ENCODE assay signal across 8 cellular contexts in the genomic region with DNA sequence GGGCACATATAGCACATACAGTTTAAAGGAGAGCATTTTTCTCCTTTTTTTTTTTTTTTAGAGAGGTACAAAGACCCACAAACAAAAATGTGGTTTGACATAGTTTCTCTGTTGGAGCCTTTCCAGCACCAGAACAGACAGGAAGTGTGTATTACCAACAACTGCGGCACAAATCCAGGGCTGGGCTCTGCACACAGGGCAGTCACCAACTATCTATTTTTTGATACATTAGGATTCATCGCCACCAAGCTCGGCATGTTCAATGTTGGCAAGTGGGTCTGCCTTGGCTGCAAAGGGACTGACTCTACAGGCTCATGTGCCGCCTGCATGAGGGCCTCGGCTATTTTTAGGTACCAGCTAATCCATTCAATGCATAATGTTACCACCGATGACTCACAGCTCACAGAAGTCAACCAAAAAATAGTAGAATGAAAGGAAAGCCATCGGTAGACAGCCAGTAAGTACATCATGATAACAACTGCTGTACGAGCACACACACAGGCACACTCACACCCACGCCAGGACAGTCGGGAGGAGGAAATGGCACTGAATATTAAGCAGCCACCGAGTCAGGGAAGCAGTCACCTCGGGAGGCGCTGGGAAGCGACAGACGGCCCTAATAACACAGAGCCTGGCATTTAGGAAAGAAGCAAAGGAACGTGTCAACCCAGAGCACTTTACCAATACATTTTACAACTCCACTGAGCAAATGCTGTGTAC.
DNase-seq lines count a peak whose midpoint lies in the region; ATAC-seq and TF ChIP-seq lines count a peak whose summit lies in the region.

No MANE protein-coding gene starts in this region.

- H3K9me3 ChIP-seq in AG04450 (ENCODE audit: control insufficient read depth, insufficient read depth, low read length): no peaks in the 10 kb centered on the region
- H3K9me3 ChIP-seq in suprapubic skin: no peaks in the 10 kb centered on the region

- peak overlapping the region; percentile 60 for H3K4me3 Mint-ChIP-seq in activated T-helper 2 cell treated with anti-CD3 and anti-CD28 coated beads, Interferon-gamma antibody, Interleukin-2, Interleukin-4, amounts not matched to agents 10 μg/mL and 5 μg/mL and 100 μg/mL, durations not matched to agents 14 hours and 24 hours and 36 hours (ENCODE audit: low read depth)

- H3K27me3 Mint-ChIP-seq in activated T-helper 2 cell treated with anti-CD3 and anti-CD28 coated beads, Interferon-gamma antibody, Interleukin-2, Interleukin-4, amounts not matched to agents 10 μg/mL and 5 μg/mL and 100 μg/mL, durations not matched to agents 14 hours and 24 hours and 36 hours (ENCODE audit: low read depth): no peaks in the 10 kb centered on the region

- no peaks in the 10 kb centered on the region for H3K36me3 ChIP-seq in suprapubic skin

- peak; percentile 83 for DNase-seq in AG04450 (ENCODE audit: low read depth, low spot score)
- peak; percentile 98 for DNase-seq in RPMI7951 (ENCODE audit: low read depth)
- peak; percentile 65 for DNase-seq in activated T-helper 2 cell treated with anti-CD3 and anti-CD28 coated beads, Interferon-gamma antibody, Interleukin-2, Interleukin-4, amounts not matched to agents 10 μg/mL and 5 μg/mL and 100 μg/mL, durations not matched to agents 14 hours and 24 hours and 36 hours (ENCODE audit: low spot score)
- DNase-seq in fibroblast of the conjunctiva (ENCODE audit: low read depth): peak; percentile 84
- peak in 55 of 56 donors; percentile 34 to 94 (median 73) for DNase-seq in nucleus accumbens (lab: John Stamatoyannopoulos, UW)
- DNase-seq in suprapubic skin (ENCODE audit: low spot score in 2 of 2): peak in 1 of 2 donors; percentile 82

- peaks cover 52% of the 10 kb centered on the region for H3K4me1 ChIP-seq in suprapubic skin

- CTCF ChIA-PET in AG04450 (lab: Charles Lee): interaction anchor here (1.6 to 1.7 kb wide), 2 partner anchors 12 to 34 kb away, joined by 4 to 5 read pairs; no protein-coding TSS in a partner anchor

- TF ChIP-seq POLR2A in suprapubic skin (IDR thresholded peaks at IDR 0.05): no peak

- peaks cover 68% of the 10 kb centered on the region for H3K4me1 Mint-ChIP-seq in activated T-helper 2 cell treated with anti-CD3 and anti-CD28 coated beads, Interferon-gamma antibody, Interleukin-2, Interleukin-4, amounts not matched to agents 10 μg/mL and 5 μg/mL and 100 μg/mL, durations not matched to agents 14 hours and 24 hours and 36 hours (ENCODE audit: low read depth)

- intact Hi-C loops in activated T-helper 2 cell treated with anti-CD3 and anti-CD28 coated beads, Interferon-gamma antibody, Interleukin-2, Interleukin-4, amounts not matched to agents 10 μg/mL and 5 μg/mL and 100 μg/mL, durations not matched to agents 14 hours and 24 hours and 36 hours (cut with micrococcal nuclease): loop anchor here (1.0 to 5.0 kb wide), 5 partner anchors 11 to 367 kb away; partner anchors contain the start of gene GMPR

- no peaks in the 10 kb centered on the region for H3K27me3 ChIP-seq in AG04450 (ENCODE audit: control insufficient read depth, insufficient read depth, low read length)
- H3K27me3 ChIP-seq in suprapubic skin: no peaks in the 10 kb centered on the region

- H3K4me3 ChIP-seq in AG04450 (ENCODE audit: low read depth, low read length): peak overlapping the region; percentile 42
- H3K4me3 ChIP-seq in suprapubic skin: peak overlapping the region; percentile 34

- POLR2A ChIA-PET in AG04450 (lab: Yijun Ruan, JAX): interaction anchor here (1.6 kb wide), 1 partner anchor 19 kb away, joined by 3 read pairs; no protein-coding TSS in a partner anchor

- peaks cover 24% of the 10 kb centered on the region for H3K36me3 Mint-ChIP-seq in activated T-helper 2 cell treated with anti-CD3 and anti-CD28 coated beads, Interferon-gamma antibody, Interleukin-2, Interleukin-4, amounts not matched to agents 10 μg/mL and 5 μg/mL and 100 μg/mL, durations not matched to agents 14 hours and 24 hours and 36 hours (ENCODE audit: low read depth)

- no peak for TF ChIP-seq CTCF in AG04450 (IDR thresholded peaks at IDR 0.05; ENCODE audit: low read depth, low read length)
- TF ChIP-seq CTCF in suprapubic skin (IDR thresholded peaks at IDR 0.05): no peak

- 6% methylated on average over 16 of the region's 16 CpGs for WGBS in suprapubic skin

- no peaks in the 10 kb centered on the region for H3K9me3 Mint-ChIP-seq in activated T-helper 2 cell treated with anti-CD3 and anti-CD28 coated beads, Interferon-gamma antibody, Interleukin-2, Interleukin-4, amounts not matched to agents 10 μg/mL and 5 μg/mL and 100 μg/mL, durations not matched to agents 14 hours and 24 hours and 36 hours

- ATAC-seq in GM18907 (IDR thresholded peaks at IDR 0.05; ENCODE audit: unreplicated experiment) (peak; percentile 73), HG03280 (IDR thresholded peaks at IDR 0.05; ENCODE audit: unreplicated experiment) (peak; percentile 51)

- H3K27ac Mint-ChIP-seq in activated T-helper 2 cell treated with anti-CD3 and anti-CD28 coated beads, Interferon-gamma antibody, Interleukin-2, Interleukin-4, amounts not matched to agents 10 μg/mL and 5 μg/mL and 100 μg/mL, durations not matched to agents 14 hours and 24 hours and 36 hours: peak overlapping the region; percentile 84

- TF ChIP-seq EP300 in suprapubic skin (IDR thresholded peaks at IDR 0.05): no peak

- H3K27ac ChIP-seq in AG04450 (ENCODE audit: low read depth, low read length) (peak overlapping the region; percentile 96), suprapubic skin (peak overlapping the region; percentile 94)
